ENCODE assay signal across 1 cellular context in the genomic region with DNA sequence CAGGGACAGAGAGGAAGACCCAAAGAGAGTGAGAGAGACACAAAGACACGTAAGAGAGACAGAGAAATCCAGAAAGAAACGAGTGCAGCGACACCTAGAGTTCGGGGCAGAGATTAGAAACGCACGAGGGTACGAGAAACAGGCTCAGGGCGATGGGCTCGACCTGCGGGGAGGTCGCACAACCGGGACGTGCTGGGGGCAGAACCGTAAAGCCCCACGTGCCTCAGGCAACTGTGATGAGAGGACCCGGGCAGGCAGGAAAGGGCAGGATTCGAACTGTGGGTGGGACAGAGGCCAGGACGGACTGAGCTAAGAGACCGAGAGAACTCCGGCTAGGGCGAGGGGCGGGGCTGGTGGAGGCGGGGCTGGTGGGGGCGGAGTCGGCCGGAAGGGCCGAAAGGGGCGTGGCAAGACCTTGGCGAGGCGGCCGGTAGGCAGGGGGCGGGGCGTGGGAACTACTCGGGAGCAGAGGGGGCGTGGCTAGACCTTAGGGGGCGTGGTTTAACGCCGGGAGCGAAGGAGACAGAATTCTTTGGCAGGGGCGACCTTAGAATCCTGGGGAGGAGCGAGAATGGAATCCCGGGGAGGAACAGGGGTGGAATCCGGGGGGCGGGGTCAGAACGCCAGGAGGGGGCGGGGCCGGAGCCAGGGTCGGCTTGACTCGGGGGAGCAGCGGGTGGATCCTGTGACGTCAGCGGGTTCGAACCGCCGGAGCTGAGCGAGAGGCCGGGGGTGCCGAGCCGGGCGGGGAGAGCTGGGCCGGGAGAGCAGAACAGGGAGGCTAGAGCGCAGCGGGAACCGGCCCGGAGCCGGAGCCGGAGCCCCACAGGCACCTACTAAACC.
A peak's percentile ranks its signal among the peaks of the same experiment; 100 is the strongest.
TF ChIP-seq lines count a peak whose summit lies in the region.

Gene NECTIN2 (plus strand): TSS at position 686 of the 843 bp plus-strand sequence. CDS start 229 bp downstream, outside the sequence.

TF ChIP-seq in HepG2, 621 proteins besides CTCF, POLR2A, EP300 and RAD21 (continued from another document and continues in another):
- peak; percentile 34 for TF ChIP-seq PRDM10 (CRISPR knock-in tag; IDR thresholded peaks at IDR 0.05; ENCODE audit: low read depth)
- no peak for TF ChIP-seq BRCA1 (CRISPR knock-in tag; IDR thresholded peaks at IDR 0.05)
- no peak for TF ChIP-seq ZNF382 (CRISPR knock-in tag; IDR thresholded peaks at IDR 0.05; ENCODE audit: borderline replicate concordance)
- peak; percentile 74 for TF ChIP-seq ZFY (CRISPR knock-in tag; IDR thresholded peaks at IDR 0.05)
- peak; percentile 83 for TF ChIP-seq ZNF430 (CRISPR knock-in tag; IDR thresholded peaks at IDR 0.05)
- peak; percentile 78; the same call in 1 of the 2 replicates for TF ChIP-seq ZNF589 (CRISPR knock-in tag; conservative IDR thresholded peaks at IDR 0.05)
- TF ChIP-seq DPF2 (CRISPR knock-in tag; IDR thresholded peaks at IDR 0.05; ENCODE audit: borderline replicate concordance, low read depth): no peak
- 0 out of 2 replicates have a peak, but pooled peaks have one; percentile 45 for TF ChIP-seq ZNF605 (CRISPR knock-in tag; IDR thresholded peaks at IDR 0.05)
- TF ChIP-seq, protein P1, sequence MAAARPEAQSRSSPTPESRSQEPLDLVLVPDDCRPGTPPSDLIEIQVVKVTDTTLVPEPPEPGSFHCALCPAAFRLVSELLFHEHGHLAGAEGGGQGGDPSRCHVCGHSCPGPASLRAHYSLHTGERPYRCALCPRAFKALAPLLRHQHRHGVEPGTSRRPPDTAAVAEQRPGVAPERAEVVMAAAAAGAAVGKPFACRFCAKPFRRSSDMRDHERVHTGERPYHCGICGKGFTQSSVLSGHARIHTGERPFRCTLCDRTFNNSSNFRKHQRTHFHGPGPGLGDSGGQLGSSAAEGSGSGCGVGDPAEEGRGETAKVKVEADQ (CRISPR knock-in tag; IDR thresholded peaks at IDR 0.05; ENCODE audit: borderline replicate concordance): no peak
- TF ChIP-seq, protein P2, sequence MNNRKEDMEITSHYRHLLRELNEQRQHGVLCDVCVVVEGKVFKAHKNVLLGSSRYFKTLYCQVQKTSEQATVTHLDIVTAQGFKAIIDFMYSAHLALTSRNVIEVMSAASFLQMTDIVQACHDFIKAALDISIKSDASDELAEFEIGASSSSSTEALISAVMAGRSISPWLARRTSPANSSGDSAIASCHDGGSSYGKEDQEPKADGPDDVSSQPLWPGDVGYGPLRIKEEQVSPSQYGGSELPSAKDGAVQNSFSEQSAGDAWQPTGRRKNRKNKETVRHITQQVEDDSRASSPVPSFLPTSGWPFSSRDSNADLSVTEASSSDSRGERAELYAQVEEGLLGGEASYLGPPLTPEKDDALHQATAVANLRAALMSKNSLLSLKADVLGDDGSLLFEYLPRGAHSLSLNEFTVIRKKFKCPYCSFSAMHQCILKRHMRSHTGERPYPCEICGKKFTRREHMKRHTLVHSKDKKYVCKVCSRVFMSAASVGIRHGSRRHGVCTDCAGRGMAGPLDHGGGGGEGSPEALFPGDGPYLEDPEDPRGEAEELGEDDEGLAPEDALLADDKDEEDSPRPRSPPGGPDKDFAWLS (CRISPR knock-in tag; IDR thresholded peaks at IDR 0.05; ENCODE audit: borderline replicate concordance): no peak
- no peak for TF ChIP-seq RFX3 (CRISPR knock-in tag; IDR thresholded peaks at IDR 0.05)
- no peak for TF ChIP-seq MEIS1 (CRISPR knock-in tag; IDR thresholded peaks at IDR 0.05; ENCODE audit: borderline replicate concordance)
- no peak; the same call in 1 of the 2 replicates for TF ChIP-seq ARNT2 (CRISPR knock-in tag; IDR thresholded peaks at IDR 0.05; ENCODE audit: low read depth)
- TF ChIP-seq RELA (CRISPR knock-in tag; IDR thresholded peaks at IDR 0.05): no peak
- TF ChIP-seq ZNF768 (CRISPR knock-in tag; IDR thresholded peaks at IDR 0.05): no peak
- TF ChIP-seq, protein P3, sequence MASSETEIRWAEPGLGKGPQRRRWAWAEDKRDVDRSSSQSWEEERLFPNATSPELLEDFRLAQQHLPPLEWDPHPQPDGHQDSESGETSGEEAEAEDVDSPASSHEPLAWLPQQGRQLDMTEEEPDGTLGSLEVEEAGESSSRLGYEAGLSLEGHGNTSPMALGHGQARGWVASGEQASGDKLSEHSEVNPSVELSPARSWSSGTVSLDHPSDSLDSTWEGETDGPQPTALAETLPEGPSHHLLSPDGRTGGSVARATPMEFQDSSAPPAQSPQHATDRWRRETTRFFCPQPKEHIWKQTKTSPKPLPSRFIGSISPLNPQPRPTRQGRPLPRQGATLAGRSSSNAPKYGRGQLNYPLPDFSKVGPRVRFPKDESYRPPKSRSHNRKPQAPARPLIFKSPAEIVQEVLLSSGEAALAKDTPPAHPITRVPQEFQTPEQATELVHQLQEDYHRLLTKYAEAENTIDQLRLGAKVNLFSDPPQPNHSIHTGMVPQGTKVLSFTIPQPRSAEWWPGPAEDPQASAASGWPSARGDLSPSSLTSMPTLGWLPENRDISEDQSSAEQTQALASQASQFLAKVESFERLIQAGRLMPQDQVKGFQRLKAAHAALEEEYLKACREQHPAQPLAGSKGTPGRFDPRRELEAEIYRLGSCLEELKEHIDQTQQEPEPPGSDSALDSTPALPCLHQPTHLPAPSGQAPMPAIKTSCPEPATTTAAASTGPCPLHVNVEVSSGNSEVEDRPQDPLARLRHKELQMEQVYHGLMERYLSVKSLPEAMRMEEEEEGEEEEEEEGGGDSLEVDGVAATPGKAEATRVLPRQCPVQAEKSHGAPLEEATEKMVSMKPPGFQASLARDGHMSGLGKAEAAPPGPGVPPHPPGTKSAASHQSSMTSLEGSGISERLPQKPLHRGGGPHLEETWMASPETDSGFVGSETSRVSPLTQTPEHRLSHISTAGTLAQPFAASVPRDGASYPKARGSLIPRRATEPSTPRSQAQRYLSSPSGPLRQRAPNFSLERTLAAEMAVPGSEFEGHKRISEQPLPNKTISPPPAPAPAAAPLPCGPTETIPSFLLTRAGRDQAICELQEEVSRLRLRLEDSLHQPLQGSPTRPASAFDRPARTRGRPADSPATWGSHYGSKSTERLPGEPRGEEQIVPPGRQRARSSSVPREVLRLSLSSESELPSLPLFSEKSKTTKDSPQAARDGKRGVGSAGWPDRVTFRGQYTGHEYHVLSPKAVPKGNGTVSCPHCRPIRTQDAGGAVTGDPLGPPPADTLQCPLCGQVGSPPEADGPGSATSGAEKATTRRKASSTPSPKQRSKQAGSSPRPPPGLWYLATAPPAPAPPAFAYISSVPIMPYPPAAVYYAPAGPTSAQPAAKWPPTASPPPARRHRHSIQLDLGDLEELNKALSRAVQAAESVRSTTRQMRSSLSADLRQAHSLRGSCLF (CRISPR knock-in tag; IDR thresholded peaks at IDR 0.05; ENCODE audit: borderline replicate concordance): no peak
- no peak for TF ChIP-seq DNMT1 (CRISPR knock-in tag; IDR thresholded peaks at IDR 0.05)
- TF ChIP-seq ZBTB42 (CRISPR knock-in tag; IDR thresholded peaks at IDR 0.05): no peak
- TF ChIP-seq, protein P4, sequence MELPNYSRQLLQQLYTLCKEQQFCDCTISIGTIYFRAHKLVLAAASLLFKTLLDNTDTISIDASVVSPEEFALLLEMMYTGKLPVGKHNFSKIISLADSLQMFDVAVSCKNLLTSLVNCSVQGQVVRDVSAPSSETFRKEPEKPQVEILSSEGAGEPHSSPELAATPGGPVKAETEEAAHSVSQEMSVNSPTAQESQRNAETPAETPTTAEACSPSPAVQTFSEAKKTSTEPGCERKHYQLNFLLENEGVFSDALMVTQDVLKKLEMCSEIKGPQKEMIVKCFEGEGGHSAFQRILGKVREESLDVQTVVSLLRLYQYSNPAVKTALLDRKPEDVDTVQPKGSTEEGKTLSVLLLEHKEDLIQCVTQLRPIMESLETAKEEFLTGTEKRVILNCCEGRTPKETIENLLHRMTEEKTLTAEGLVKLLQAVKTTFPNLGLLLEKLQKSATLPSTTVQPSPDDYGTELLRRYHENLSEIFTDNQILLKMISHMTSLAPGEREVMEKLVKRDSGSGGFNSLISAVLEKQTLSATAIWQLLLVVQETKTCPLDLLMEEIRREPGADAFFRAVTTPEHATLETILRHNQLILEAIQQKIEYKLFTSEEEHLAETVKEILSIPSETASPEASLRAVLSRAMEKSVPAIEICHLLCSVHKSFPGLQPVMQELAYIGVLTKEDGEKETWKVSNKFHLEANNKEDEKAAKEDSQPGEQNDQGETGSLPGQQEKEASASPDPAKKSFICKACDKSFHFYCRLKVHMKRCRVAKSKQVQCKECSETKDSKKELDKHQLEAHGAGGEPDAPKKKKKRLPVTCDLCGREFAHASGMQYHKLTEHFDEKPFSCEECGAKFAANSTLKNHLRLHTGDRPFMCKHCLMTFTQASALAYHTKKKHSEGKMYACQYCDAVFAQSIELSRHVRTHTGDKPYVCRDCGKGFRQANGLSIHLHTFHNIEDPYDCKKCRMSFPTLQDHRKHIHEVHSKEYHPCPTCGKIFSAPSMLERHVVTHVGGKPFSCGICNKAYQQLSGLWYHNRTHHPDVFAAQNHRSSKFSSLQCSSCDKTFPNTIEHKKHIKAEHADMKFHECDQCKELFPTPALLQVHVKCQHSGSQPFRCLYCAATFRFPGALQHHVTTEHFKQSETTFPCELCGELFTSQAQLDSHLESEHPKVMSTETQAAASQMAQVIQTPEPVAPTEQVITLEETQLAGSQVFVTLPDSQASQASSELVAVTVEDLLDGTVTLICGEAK (IDR thresholded peaks at IDR 0.05): no peak
- TF ChIP-seq, protein P4 (CRISPR knock-in tag; IDR thresholded peaks at IDR 0.05): no peak
- no peak for TF ChIP-seq CENPT (CRISPR knock-in tag; IDR thresholded peaks at IDR 0.05; ENCODE audit: low read depth)
- TF ChIP-seq ZNF549 (CRISPR knock-in tag; IDR thresholded peaks at IDR 0.05): no peak
- TF ChIP-seq SOX5 (CRISPR knock-in tag; IDR thresholded peaks at IDR 0.05; ENCODE audit: borderline replicate concordance): no peak
- no peak for TF ChIP-seq NR2F1 (CRISPR knock-in tag; IDR thresholded peaks at IDR 0.05)
- no peak for TF ChIP-seq PLRG1 (conservative IDR thresholded peaks at IDR 0.05)
- TF ChIP-seq HMG20A (CRISPR knock-in tag; IDR thresholded peaks at IDR 0.05; ENCODE audit: borderline replicate concordance): no peak
- no peak for TF ChIP-seq SCMH1 (CRISPR knock-in tag; IDR thresholded peaks at IDR 0.05; ENCODE audit: borderline replicate concordance)
- TF ChIP-seq NR2F6 (IDR thresholded peaks at IDR 0.05): 0 out of 2 replicates have a peak, but pooled peaks have one; percentile 10
- TF ChIP-seq NR2F6 (CRISPR knock-in tag; IDR thresholded peaks at IDR 0.05): 0 out of 2 replicates have a peak, but pooled peaks have one; percentile 53
- no peak for TF ChIP-seq ZFP37 (CRISPR knock-in tag; IDR thresholded peaks at IDR 0.05; ENCODE audit: borderline replicate concordance)
- TF ChIP-seq ZNF781 (CRISPR knock-in tag; IDR thresholded peaks at IDR 0.05; ENCODE audit: borderline replicate concordance, not compliant biosample characterization): no peak
- TF ChIP-seq KDM2A (CRISPR knock-in tag; IDR thresholded peaks at IDR 0.05; ENCODE audit: borderline replicate concordance, low read depth): no peak; the same call in 1 of the 2 replicates
- no peak for TF ChIP-seq ZNF337 (CRISPR knock-in tag; IDR thresholded peaks at IDR 0.05; ENCODE audit: borderline replicate concordance, low read depth)
